In the genomic region with DNA sequence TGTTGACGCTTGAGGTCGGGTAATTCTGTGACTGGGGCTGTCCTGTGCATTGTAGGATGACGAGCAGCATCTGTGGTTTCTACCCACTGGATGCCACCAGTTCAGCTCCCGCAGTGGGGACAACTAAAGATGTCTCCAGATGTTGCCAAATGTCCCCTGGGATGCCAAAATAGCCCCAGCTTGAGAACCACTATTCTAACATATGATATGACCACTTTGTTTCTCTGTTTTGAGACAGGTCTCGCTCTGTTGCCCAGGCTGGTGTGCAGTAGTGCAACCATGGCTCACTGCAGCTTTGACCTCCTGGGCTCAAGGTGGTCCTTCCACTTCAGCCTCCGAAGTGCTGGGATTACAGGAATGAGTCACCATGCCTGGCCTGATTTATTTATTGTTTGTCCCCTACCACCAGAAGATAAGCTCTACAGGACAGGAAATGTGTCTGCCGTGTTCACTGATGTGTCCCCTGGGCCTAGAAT, we compare ENCODE assay signal across 11 cellular contexts. TPM values are rescaled to one million over a fixed set of nuclear protein-coding genes. Genes with fewer than 3 reads are reported as not detected.
DNase-seq lines count a peak whose midpoint lies in the region; ATAC-seq and TF ChIP-seq lines count a peak whose summit lies in the region.
"Had no signal": no experiment of that assay in that cellular context is flagged by ENCODE, and none has a peak within 500 bp of the region (broad histone marks: within the 10 kb centered on the region; RNA-seq: fewer than 3 reads in every experiment).

No MANE protein-coding gene starts in this region.

- peak overlapping the region; percentile 68 for H3K27ac Mint-ChIP-seq in stimulated activated memory B cell treated with anti-CD40 and anti-IgM and Interleukin-4, amounts not matched to agents 10 μg/mL and 1 μg/mL and 100 μg/mL, for 72 hours
- H3K27ac Mint-ChIP-seq in CD8-positive, alpha-beta T cell = no peak overlapping the region

- peaks cover 29% of the 10 kb centered on the region for H3K4me1 Mint-ChIP-seq in stimulated activated memory B cell treated with anti-CD40 and anti-IgM and Interleukin-4, amounts not matched to agents 10 μg/mL and 1 μg/mL and 100 μg/mL, for 72 hours
- peaks cover 12% of the 10 kb centered on the region for H3K4me1 Mint-ChIP-seq in CD8-positive, alpha-beta T cell (ENCODE audit: low read depth)

- H3K36me3 ChIP-seq in CD8-positive, alpha-beta T cell (ENCODE audit: insufficient read depth, low read length) = no peaks in the 10 kb centered on the region

- no peaks in the 10 kb centered on the region for H3K27me3 ChIP-seq in CD8-positive, alpha-beta T cell (ENCODE audit: insufficient read depth, low read length)

- H3K27ac ChIP-seq in CD8-positive, alpha-beta T cell (ENCODE audit: low read depth, low read length) = no peak overlapping the region
- H3K27ac ChIP-seq: SK-N-MC had no signal

- no peaks in the 10 kb centered on the region for H3K9me3 Mint-ChIP-seq in stimulated activated memory B cell treated with anti-CD40 and anti-IgM and Interleukin-4, amounts not matched to agents 10 μg/mL and 1 μg/mL and 100 μg/mL, for 72 hours
- H3K9me3 Mint-ChIP-seq in CD8-positive, alpha-beta T cell = no peaks in the 10 kb centered on the region

- TF ChIP-seq CTCF in CD8-positive, alpha-beta T cell (IDR thresholded peaks at IDR 0.05) = no peak

- no peak overlapping the region for H3K4me3 Mint-ChIP-seq in stimulated activated memory B cell treated with anti-CD40 and anti-IgM and Interleukin-4, amounts not matched to agents 10 μg/mL and 1 μg/mL and 100 μg/mL, for 72 hours
- no peak overlapping the region for H3K4me3 Mint-ChIP-seq in CD8-positive, alpha-beta T cell

- H3K9me3 ChIP-seq in CD8-positive, alpha-beta T cell (ENCODE audit: low read length) = no peaks in the 10 kb centered on the region

- H3K4me3 ChIP-seq in CD8-positive, alpha-beta T cell (ENCODE audit: low read depth, low read length) = no peak overlapping the region
- H3K4me3 ChIP-seq: SK-N-MC had no signal

- no peaks in the 10 kb centered on the region for H3K36me3 Mint-ChIP-seq in stimulated activated memory B cell treated with anti-CD40 and anti-IgM and Interleukin-4, amounts not matched to agents 10 μg/mL and 1 μg/mL and 100 μg/mL, for 72 hours
- peaks cover 3% of the 10 kb centered on the region for H3K36me3 Mint-ChIP-seq in CD8-positive, alpha-beta T cell

- POLR2A ChIA-PET in CD8-positive, alpha-beta T cell (lab: Charles Lee) = no interaction called here

- CTCF ChIA-PET in CD8-positive, alpha-beta T cell (lab: Charles Lee) = no interaction called here

- no peaks in the 10 kb centered on the region for H3K27me3 Mint-ChIP-seq in stimulated activated memory B cell treated with anti-CD40 and anti-IgM and Interleukin-4, amounts not matched to agents 10 μg/mL and 1 μg/mL and 100 μg/mL, for 72 hours
- H3K27me3 Mint-ChIP-seq in CD8-positive, alpha-beta T cell (ENCODE audit: low read depth) = no peaks in the 10 kb centered on the region

- H3K4me1 ChIP-seq in CD8-positive, alpha-beta T cell (ENCODE audit: insufficient read depth, low read length) = peaks cover under 1% of the 10 kb centered on the region

- no peak for DNase-seq in CD8-positive, alpha-beta T cell
- DNase-seq in HT-29 (ENCODE audit: low spot score) (no peak), HuH-7.5 (ENCODE audit: low spot score) (no peak)
- DNase-seq: activated CD4-positive, alpha-beta T cell treated with anti-CD3 and anti-CD28 coated beads for 48 hours; activated effector memory CD4-positive, alpha-beta T cell treated with Interleukin-2 at 50 U/mL for 16 hours; NCI-H510A treated with DMSO at 0.1 percent for 48 hours had no signal

- intact Hi-C loops in CD8-positive, alpha-beta T cell (cut with DNase I, micrococcal nuclease) = no loop called here

- ATAC-seq in GM18867 (IDR thresholded peaks at IDR 0.05; ENCODE audit: unreplicated experiment) = peak; percentile 54
- peak; percentile 52 for ATAC-seq in GM21737 (IDR thresholded peaks at IDR 0.05; ENCODE audit: unreplicated experiment)
- peak; percentile 50 for ATAC-seq in HG03457 (IDR thresholded peaks at IDR 0.05; ENCODE audit: unreplicated experiment)
- ATAC-seq in stimulated activated memory B cell treated with anti-CD40 and anti-IgM and Interleukin-4, amounts not matched to agents 10 μg/mL and 1 μg/mL and 100 μg/mL, for 72 hours = peak; percentile 86
- ATAC-seq in CD8-positive, alpha-beta T cell = no peak

RNA-seq across cellular contexts. Expression of a gene that starts 4.4 kb away (rescaled TPM):
- 10 to 100 TPM; 17.6 to 19.1 TPM for total RNA-seq in CD8-positive, alpha-beta T cell
- total RNA-seq in HT-29 (2014; rRNA removed; shearing (Covaris generic)) = 35.1 and 38.0 TPM in 2 replicates

RNA-seq across cellular contexts. Expression of a gene that starts 11.7 kb away (rescaled TPM):
- 10 to 100 TPM; 56.2 to 60.1 TPM for total RNA-seq in CD8-positive, alpha-beta T cell
- 44.4 and 57.0 TPM in 2 replicates for total RNA-seq in HT-29 (2014; rRNA removed; shearing (Covaris generic))

RNA-seq across cellular contexts. Expression of a gene that starts 29.7 kb away (rescaled TPM):
- 1 to 10 TPM; 6.5 to 7.9 TPM for total RNA-seq in CD8-positive, alpha-beta T cell
- 22.7 and 24.7 TPM in 2 replicates for total RNA-seq in HT-29 (2014; rRNA removed; shearing (Covaris generic))

RNA-seq across cellular contexts. Expression of a gene that starts 36.4 kb away (rescaled TPM):
- 1,000 to 10,000 TPM; 1,574 to 1,625 TPM for total RNA-seq in CD8-positive, alpha-beta T cell
- total RNA-seq in HT-29 (2014; rRNA removed; shearing (Covaris generic)) = 193 and 251 TPM in 2 replicates

RNA-seq across cellular contexts. Expression of a gene that starts 55.0 kb away (rescaled TPM):
- 1 to 10 TPM; 4.7 to 5.5 TPM for total RNA-seq in CD8-positive, alpha-beta T cell
- total RNA-seq in HT-29 (2014; rRNA removed; shearing (Covaris generic)) = 0.16 and 0.23 TPM in 2 replicates
